22 cellular contexts compared by ENCODE assay signal in genomic region chr6:26578279-26578678, GRCh38. TPM values are rescaled to one million over a fixed set of nuclear protein-coding genes. Genes with fewer than 3 reads are reported as not detected.
A peak's percentile ranks its signal among the peaks of the same experiment; 100 is the strongest.
DNase-seq lines count a peak whose midpoint lies in the region; ATAC-seq and TF ChIP-seq lines count a peak whose summit lies in the region.
"Had no signal": no experiment of that assay in that cellular context is flagged by ENCODE, and none has a peak within 500 bp of the region (broad histone marks: within the 10 kb centered on the region; RNA-seq: fewer than 3 reads in every experiment).

No MANE protein-coding gene starts in this region.

- peak overlapping the region; percentile 14 for H3K4me3 Mint-ChIP-seq in activated CD4-positive, alpha-beta T cell treated with anti-CD3 and anti-CD28 coated beads, Interleukin-2, amount 10 ng/mL, durations not matched to agents 24 days and 14 days
- H3K4me3 Mint-ChIP-seq in activated naive CD8-positive, alpha-beta T cell treated with anti-CD3 and anti-CD28 coated beads, Interleukin-2, amount 10 ng/mL, durations not matched to agents 7 days and 5 days = peak overlapping the region; percentile 25
- peak overlapping the region; percentile 87 for H3K4me3 Mint-ChIP-seq in nephron progenitor cell

- DNase-seq in activated CD4-positive, alpha-beta T cell treated with anti-CD3 and anti-CD28 coated beads, Interleukin-2, amount 10 ng/mL, durations not matched to agents 24 days and 14 days = no peak
- DNase-seq in activated CD4-positive, alpha-beta T cell treated with anti-CD3 and anti-CD28 coated beads, Interleukin-2, amount 50 U/mL, for 1 hour = no peak
- DNase-seq in activated naive CD8-positive, alpha-beta T cell treated with anti-CD3 and anti-CD28 coated beads, Interleukin-2, amount 10 ng/mL, durations not matched to agents 7 days and 5 days = no peak
- DNase-seq in nephron progenitor cell (no peak), H7 (no peak), ascending aorta (ENCODE audit: low spot score in 2 of 2) (no peak)
- no peak for DNase-seq in stimulated activated CD4-positive, alpha-beta T cell treated with anti-CD3 and anti-CD28 coated beads, Interleukin-1b, Interleukin-23, amount 100 ng/mL, for 48 hours
- DNase-seq: activated T-cell treated with anti-CD3 and anti-CD28 coated beads, Interleukin-2, amount 50 U/mL, for 4 hours; cerebellar nuclear complex; DMS79; dorsolateral prefrontal cortex; GF-D8; NCI-H1417; NCI-H2081; NCI-H226; NCI-H774; SK-N-SH; stimulated activated CD4-positive, alpha-beta T cell treated with anti-CD3 and anti-CD28 coated beads, Interleukin-2, amount 100 ng/mL, for 24 hours; T-helper 9 cell had no signal

- H3K27me3 Mint-ChIP-seq in activated CD4-positive, alpha-beta T cell treated with anti-CD3 and anti-CD28 coated beads, Interleukin-2, amount 10 ng/mL, durations not matched to agents 24 days and 14 days = peaks cover 28% of the 10 kb centered on the region
- peaks cover 6% of the 10 kb centered on the region for H3K27me3 Mint-ChIP-seq in activated naive CD8-positive, alpha-beta T cell treated with anti-CD3 and anti-CD28 coated beads, Interleukin-2, amount 10 ng/mL, durations not matched to agents 7 days and 5 days
- peaks cover 96% of the 10 kb centered on the region for H3K27me3 Mint-ChIP-seq in nephron progenitor cell (ENCODE audit: low read depth, poor library complexity)
- H3K27me3 Mint-ChIP-seq: activated naive CD4-positive, alpha-beta T cell treated with anti-CD3 and anti-CD28 coated beads, Interleukin-2, amount 50 U/mL, for 24 hours had no signal

- H3K9me3 ChIP-seq in HEK293 (ENCODE audit: control insufficient read depth, insufficient read depth, low read depth, low read length) (no peaks in the 10 kb centered on the region), ascending aorta (peaks cover 0 to 17% of the 10 kb centered on the region in 2 donors)

- TF ChIP-seq CTCF in HEK293 (tag by site-specific recombination; IDR thresholded peaks at IDR 0.05) (no peak), nephron progenitor cell (IDR thresholded peaks at IDR 0.05) (no peak), ascending aorta (IDR thresholded peaks at IDR 0.05) (no peak)

- H3K4me1 Mint-ChIP-seq in activated CD4-positive, alpha-beta T cell treated with anti-CD3 and anti-CD28 coated beads, Interleukin-2, amount 10 ng/mL, durations not matched to agents 24 days and 14 days = peaks cover 15% of the 10 kb centered on the region
- H3K4me1 Mint-ChIP-seq in activated naive CD8-positive, alpha-beta T cell treated with anti-CD3 and anti-CD28 coated beads, Interleukin-2, amount 10 ng/mL, durations not matched to agents 7 days and 5 days = peaks cover 20% of the 10 kb centered on the region
- peaks cover 6% of the 10 kb centered on the region for H3K4me1 Mint-ChIP-seq in nephron progenitor cell

- H3K27ac Mint-ChIP-seq in activated CD4-positive, alpha-beta T cell treated with anti-CD3 and anti-CD28 coated beads, Interleukin-2, amount 10 ng/mL, durations not matched to agents 24 days and 14 days = no peak overlapping the region
- H3K27ac Mint-ChIP-seq in activated naive CD8-positive, alpha-beta T cell treated with anti-CD3 and anti-CD28 coated beads, Interleukin-2, amount 10 ng/mL, durations not matched to agents 7 days and 5 days = no peak overlapping the region
- no peak overlapping the region for H3K27ac Mint-ChIP-seq in nephron progenitor cell
- H3K27ac Mint-ChIP-seq: activated naive CD4-positive, alpha-beta T cell treated with anti-CD3 and anti-CD28 coated beads, Interleukin-2, amount 50 U/mL, for 24 hours had no signal

- ATAC-seq in activated naive CD8-positive, alpha-beta T cell treated with anti-CD3 and anti-CD28 coated beads, Interleukin-2, amount 10 ng/mL, durations not matched to agents 7 days and 5 days (ENCODE audit: low read depth) = no peak

- CTCF ChIA-PET in HEK293 (lab: Yijun Ruan, JAX) = interaction anchor here (0.5 to 9.0 kb wide), 4 partner anchors 16 to 534 kb away, joined by 3 to 152 read pairs (median 4); partner anchors contain the start of gene ABT1

- H3K4me3 ChIP-seq in HEK293 (ENCODE audit: low read depth, low read length) (no peak overlapping the region), H7 (ENCODE audit: insufficient read depth, low read depth, low read length) (no peak overlapping the region), ascending aorta (no peak overlapping the region)
- H3K4me3 ChIP-seq: lung had no signal

- H3K36me3 Mint-ChIP-seq in activated CD4-positive, alpha-beta T cell treated with anti-CD3 and anti-CD28 coated beads, Interleukin-2, amount 10 ng/mL, durations not matched to agents 24 days and 14 days (ENCODE audit: low read depth) = peaks cover 4% of the 10 kb centered on the region
- peaks cover 2% of the 10 kb centered on the region for H3K36me3 Mint-ChIP-seq in activated naive CD8-positive, alpha-beta T cell treated with anti-CD3 and anti-CD28 coated beads, Interleukin-2, amount 10 ng/mL, durations not matched to agents 7 days and 5 days
- no peaks in the 10 kb centered on the region for H3K36me3 Mint-ChIP-seq in nephron progenitor cell (ENCODE audit: low read depth)
- H3K36me3 Mint-ChIP-seq: activated naive CD4-positive, alpha-beta T cell treated with anti-CD3 and anti-CD28 coated beads, Interleukin-2, amount 50 U/mL, for 24 hours had no signal

- intact Hi-C loops in activated CD4-positive, alpha-beta T cell treated with anti-CD3 and anti-CD28 coated beads, Interleukin-2, amount 10 ng/mL, durations not matched to agents 24 days and 14 days (cut with micrococcal nuclease) = loop anchor here (10.0 kb wide), 1 partner anchor 1107 kb away; no protein-coding TSS in a partner anchor
- intact Hi-C loops in ascending aorta (cut with DNase I) = no loop called here

- peaks cover 8% of the 10 kb centered on the region for H3K9me3 Mint-ChIP-seq in activated CD4-positive, alpha-beta T cell treated with anti-CD3 and anti-CD28 coated beads, Interleukin-2, amount 10 ng/mL, durations not matched to agents 24 days and 14 days
- H3K9me3 Mint-ChIP-seq in activated naive CD8-positive, alpha-beta T cell treated with anti-CD3 and anti-CD28 coated beads, Interleukin-2, amount 10 ng/mL, durations not matched to agents 7 days and 5 days = peaks cover 6% of the 10 kb centered on the region
- peaks cover 28% of the 10 kb centered on the region for H3K9me3 Mint-ChIP-seq in nephron progenitor cell
- H3K9me3 Mint-ChIP-seq: activated naive CD4-positive, alpha-beta T cell treated with anti-CD3 and anti-CD28 coated beads, Interleukin-2, amount 50 U/mL, for 24 hours had no signal

- no peaks in the 10 kb centered on the region for H3K4me1 ChIP-seq in HEK293 (ENCODE audit: control insufficient read depth, insufficient read depth, low read length)
- no peaks in the 10 kb centered on the region for H3K4me1 ChIP-seq in ascending aorta

- H3K27me3 ChIP-seq in H7 (ENCODE audit: control insufficient read depth, insufficient read depth, low read length) = no peaks in the 10 kb centered on the region; the same call in 1 of the 2 replicates
- no peaks in the 10 kb centered on the region for H3K27me3 ChIP-seq in ascending aorta

- H3K27ac ChIP-seq in HEK293 (ENCODE audit: extremely low read depth, low read depth, low read length) (no peak overlapping the region), ascending aorta (no peak overlapping the region)
- H3K27ac ChIP-seq: dorsolateral prefrontal cortex had no signal

- H3K36me3 ChIP-seq in HEK293 (ENCODE audit: control insufficient read depth in 2 of 2, insufficient read depth in 1 of 2, low read length in 2 of 2) = no peaks in the 10 kb centered on the region
- H3K36me3 ChIP-seq in H7 (replicated peaks; ENCODE audit: control insufficient read depth, insufficient read depth, low read length) = no peaks in the 10 kb centered on the region
- no peaks in the 10 kb centered on the region for H3K36me3 ChIP-seq in ascending aorta

- POLR2A ChIA-PET in HEK293 (lab: Yijun Ruan, JAX) = interaction anchor here (1.4 kb wide), 1 partner anchor 22 kb away, joined by 5 read pairs; no protein-coding TSS in a partner anchor
- POLR2A ChIA-PET in activated naive CD8-positive, alpha-beta T cell treated with anti-CD3 and anti-CD28 coated beads, Interleukin-2, amount 10 ng/mL, durations not matched to agents 7 days and 5 days (lab: Charles Lee) = interaction anchor here (0.9 kb wide), 1 partner anchor 10 kb away, joined by 4 read pairs; no protein-coding TSS in a partner anchor

TF ChIP-seq in HEK293, 187 proteins besides CTCF, POLR2A, EP300 and RAD21:
- no peak for TF ChIP-seq ZNF280D (tag by site-specific recombination; IDR thresholded peaks at IDR 0.05)
- peak; percentile 90 for TF ChIP-seq ZNF146 (tag by site-specific recombination; IDR thresholded peaks at IDR 0.05)

RNA-seq across cellular contexts. Expression of gene ABT1, which starts 18.5 kb away (rescaled TPM):
- 31.9 and 32.1 TPM in 2 replicates for total RNA-seq in activated CD4-positive, alpha-beta T cell treated with anti-CD3 and anti-CD28 coated beads, Interleukin-2, amount 10 ng/mL, durations not matched to agents 24 days and 14 days
- 10 to 100 TPM; 28.3 to 31.7 TPM for total RNA-seq in activated naive CD8-positive, alpha-beta T cell treated with anti-CD3 and anti-CD28 coated beads, Interleukin-2, amount 10 ng/mL, durations not matched to agents 7 days and 5 days
- total RNA-seq in H7 (2014; rRNA removed; shearing (Covaris generic)) = 29.9 and 30.6 TPM in 2 replicates
- total RNA-seq in ascending aorta = 20.1 TPM

RNA-seq across cellular contexts. Expression of gene HMGN4, which starts 40.1 kb away (rescaled TPM):
- 81.6 and 83.4 TPM in 2 replicates for total RNA-seq in activated CD4-positive, alpha-beta T cell treated with anti-CD3 and anti-CD28 coated beads, Interleukin-2, amount 10 ng/mL, durations not matched to agents 24 days and 14 days
- 10 to 100 TPM; 83.1 to 86.4 TPM for total RNA-seq in activated naive CD8-positive, alpha-beta T cell treated with anti-CD3 and anti-CD28 coated beads, Interleukin-2, amount 10 ng/mL, durations not matched to agents 7 days and 5 days
- 88.9 and 93.0 TPM in 2 replicates for total RNA-seq in H7 (2014; rRNA removed; shearing (Covaris generic))
- 20.6 TPM for total RNA-seq in ascending aorta

Comparison
In these comparisons a context has a peak if more than half of its experiments do, and no peak if none do; other contexts are left out.
1. H3K4me3 Mint-ChIP-seq: peak in every context shown above with its lines; median percentile 87 in nephron progenitor cell; 25 in activated naive CD8-positive, alpha-beta T cell treated with anti-CD3 and anti-CD28 coated beads, Interleukin-2, amount 10 ng/mL, durations not matched to agents 7 days and 5 days; 14 in activated CD4-positive, alpha-beta T cell treated with anti-CD3 and anti-CD28 coated beads, Interleukin-2, amount 10 ng/mL, durations not matched to agents 24 days and 14 days.